In the genomic region with DNA sequence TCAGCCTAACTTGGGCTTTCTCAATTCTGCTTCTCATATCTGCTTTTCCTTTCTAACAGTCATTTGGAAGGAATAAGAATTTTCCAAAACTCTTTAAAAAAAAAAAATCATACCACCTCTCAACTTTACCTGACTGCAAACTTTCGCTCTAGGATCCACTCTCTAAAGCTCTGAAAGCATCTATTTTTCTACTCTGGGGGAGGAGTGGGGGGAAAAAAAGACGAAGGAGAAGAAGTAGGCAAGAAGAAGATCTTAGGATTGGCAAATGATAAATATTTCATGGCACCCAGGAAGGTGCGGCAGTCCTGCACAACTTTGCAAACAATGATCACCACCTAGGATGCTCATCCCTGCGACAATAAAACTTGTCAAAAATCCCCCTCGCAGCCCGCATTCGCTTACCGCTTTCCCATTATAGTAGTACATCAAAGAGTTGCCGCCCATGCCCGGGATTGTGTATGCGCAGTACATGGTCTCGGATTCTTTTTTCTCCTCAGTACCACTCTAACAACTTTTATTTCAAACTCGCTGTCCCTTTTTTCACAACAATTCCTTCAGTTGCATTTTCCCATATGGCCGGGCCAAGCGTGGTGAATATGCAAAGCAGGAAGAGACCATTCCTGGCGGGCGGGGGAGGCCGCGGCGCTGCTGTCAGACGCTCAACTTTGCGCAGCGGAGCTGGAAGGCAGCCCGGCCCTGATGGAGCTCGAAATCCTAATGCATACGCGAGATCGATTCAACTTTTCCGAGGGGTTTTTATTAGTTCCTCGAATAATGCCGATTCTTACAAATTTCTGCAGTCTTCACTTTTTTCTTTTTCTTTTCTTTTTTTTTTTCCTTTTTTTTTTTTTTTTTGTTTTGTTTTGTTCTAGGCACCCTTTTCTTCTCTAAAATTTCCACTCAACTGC, we compare ENCODE assay signal across 1 cellular context.
TF ChIP-seq lines count a peak whose summit lies in the region.

No MANE protein-coding gene starts in this region.

TF ChIP-seq in GM12878, 131 proteins besides CTCF, POLR2A, EP300 and RAD21 (continued from another document and continues in another):
- TF ChIP-seq ZSCAN29 (IDR thresholded peaks at IDR 0.05): no peak
- no peak for TF ChIP-seq CBX3 (IDR thresholded peaks at IDR 0.05; ENCODE audit: borderline replicate concordance, low read depth)
- peak; percentile 96 for TF ChIP-seq KLF5 (IDR thresholded peaks at IDR 0.05; ENCODE audit: partially characterized antibody)
- TF ChIP-seq CHD2 (IDR thresholded peaks at IDR 0.05; ENCODE audit: borderline replicate concordance, low read depth, low read length): no peak
- TF ChIP-seq, protein P1, sequence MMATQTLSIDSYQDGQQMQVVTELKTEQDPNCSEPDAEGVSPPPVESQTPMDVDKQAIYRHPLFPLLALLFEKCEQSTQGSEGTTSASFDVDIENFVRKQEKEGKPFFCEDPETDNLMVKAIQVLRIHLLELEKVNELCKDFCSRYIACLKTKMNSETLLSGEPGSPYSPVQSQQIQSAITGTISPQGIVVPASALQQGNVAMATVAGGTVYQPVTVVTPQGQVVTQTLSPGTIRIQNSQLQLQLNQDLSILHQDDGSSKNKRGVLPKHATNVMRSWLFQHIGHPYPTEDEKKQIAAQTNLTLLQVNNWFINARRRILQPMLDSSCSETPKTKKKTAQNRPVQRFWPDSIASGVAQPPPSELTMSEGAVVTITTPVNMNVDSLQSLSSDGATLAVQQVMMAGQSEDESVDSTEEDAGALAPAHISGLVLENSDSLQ (IDR thresholded peaks at IDR 0.05): peak; percentile 30; the same call in 1 of the 2 replicates
- peak; percentile 88 for TF ChIP-seq TCF7 (IDR thresholded peaks at IDR 0.05; ENCODE audit: borderline replicate concordance)
- TF ChIP-seq SREBF1 (IDR thresholded peaks at IDR 0.05; ENCODE audit: low read length): peak; percentile 72; the same call in 1 of the 2 replicates
- TF ChIP-seq ZNF274 (IDR thresholded peaks at IDR 0.05; ENCODE audit: insufficient read depth, insufficient read length): no peak
- TF ChIP-seq, protein P2, sequence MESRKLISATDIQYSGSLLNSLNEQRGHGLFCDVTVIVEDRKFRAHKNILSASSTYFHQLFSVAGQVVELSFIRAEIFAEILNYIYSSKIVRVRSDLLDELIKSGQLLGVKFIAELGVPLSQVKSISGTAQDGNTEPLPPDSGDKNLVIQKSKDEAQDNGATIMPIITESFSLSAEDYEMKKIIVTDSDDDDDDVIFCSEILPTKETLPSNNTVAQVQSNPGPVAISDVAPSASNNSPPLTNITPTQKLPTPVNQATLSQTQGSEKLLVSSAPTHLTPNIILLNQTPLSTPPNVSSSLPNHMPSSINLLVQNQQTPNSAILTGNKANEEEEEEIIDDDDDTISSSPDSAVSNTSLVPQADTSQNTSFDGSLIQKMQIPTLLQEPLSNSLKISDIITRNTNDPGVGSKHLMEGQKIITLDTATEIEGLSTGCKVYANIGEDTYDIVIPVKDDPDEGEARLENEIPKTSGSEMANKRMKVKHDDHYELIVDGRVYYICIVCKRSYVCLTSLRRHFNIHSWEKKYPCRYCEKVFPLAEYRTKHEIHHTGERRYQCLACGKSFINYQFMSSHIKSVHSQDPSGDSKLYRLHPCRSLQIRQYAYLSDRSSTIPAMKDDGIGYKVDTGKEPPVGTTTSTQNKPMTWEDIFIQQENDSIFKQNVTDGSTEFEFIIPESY (IDR thresholded peaks at IDR 0.05): no peak
- TF ChIP-seq HCFC1 (IDR thresholded peaks at IDR 0.05; ENCODE audit: low read length): 0 out of 2 replicates have a peak, but pooled peaks have one; percentile 33
- TF ChIP-seq CHD1 (IDR thresholded peaks at IDR 0.05; ENCODE audit: low read depth, low read length): peak; percentile 96
- no peak for TF ChIP-seq HDGF (IDR thresholded peaks at IDR 0.05)
- TF ChIP-seq, protein P3, sequence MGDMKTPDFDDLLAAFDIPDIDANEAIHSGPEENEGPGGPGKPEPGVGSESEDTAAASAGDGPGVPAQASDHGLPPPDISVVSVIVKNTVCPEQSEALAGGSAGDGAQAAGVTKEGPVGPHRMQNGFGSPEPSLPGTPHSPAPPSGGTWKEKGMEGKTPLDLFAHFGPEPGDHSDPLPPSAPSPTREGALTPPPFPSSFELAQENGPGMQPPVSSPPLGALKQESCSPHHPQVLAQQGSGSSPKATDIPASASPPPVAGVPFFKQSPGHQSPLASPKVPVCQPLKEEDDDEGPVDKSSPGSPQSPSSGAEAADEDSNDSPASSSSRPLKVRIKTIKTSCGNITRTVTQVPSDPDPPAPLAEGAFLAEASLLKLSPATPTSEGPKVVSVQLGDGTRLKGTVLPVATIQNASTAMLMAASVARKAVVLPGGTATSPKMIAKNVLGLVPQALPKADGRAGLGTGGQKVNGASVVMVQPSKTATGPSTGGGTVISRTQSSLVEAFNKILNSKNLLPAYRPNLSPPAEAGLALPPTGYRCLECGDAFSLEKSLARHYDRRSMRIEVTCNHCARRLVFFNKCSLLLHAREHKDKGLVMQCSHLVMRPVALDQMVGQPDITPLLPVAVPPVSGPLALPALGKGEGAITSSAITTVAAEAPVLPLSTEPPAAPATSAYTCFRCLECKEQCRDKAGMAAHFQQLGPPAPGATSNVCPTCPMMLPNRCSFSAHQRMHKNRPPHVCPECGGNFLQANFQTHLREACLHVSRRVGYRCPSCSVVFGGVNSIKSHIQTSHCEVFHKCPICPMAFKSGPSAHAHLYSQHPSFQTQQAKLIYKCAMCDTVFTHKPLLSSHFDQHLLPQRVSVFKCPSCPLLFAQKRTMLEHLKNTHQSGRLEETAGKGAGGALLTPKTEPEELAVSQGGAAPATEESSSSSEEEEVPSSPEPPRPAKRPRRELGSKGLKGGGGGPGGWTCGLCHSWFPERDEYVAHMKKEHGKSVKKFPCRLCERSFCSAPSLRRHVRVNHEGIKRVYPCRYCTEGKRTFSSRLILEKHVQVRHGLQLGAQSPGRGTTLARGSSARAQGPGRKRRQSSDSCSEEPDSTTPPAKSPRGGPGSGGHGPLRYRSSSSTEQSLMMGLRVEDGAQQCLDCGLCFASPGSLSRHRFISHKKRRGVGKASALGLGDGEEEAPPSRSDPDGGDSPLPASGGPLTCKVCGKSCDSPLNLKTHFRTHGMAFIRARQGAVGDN (IDR thresholded peaks at IDR 0.05): 0 out of 2 replicates have a peak, but pooled peaks have one; percentile 20
- TF ChIP-seq ETV6 (conservative IDR thresholded peaks at IDR 0.05 in 1 of 2, IDR thresholded peaks at IDR 0.05 in 1 of 2; ENCODE audit: borderline replicate concordance in 1 of 2, low read depth in 1 of 2): no peak
- TF ChIP-seq NR2C2 (IDR thresholded peaks at IDR 0.05; ENCODE audit: borderline replicate concordance, control insufficient read depth, insufficient read length, low read depth): no peak
- 0 out of 2 replicates have a peak, but pooled peaks have one; percentile 39 for TF ChIP-seq FOXM1 (IDR thresholded peaks at IDR 0.05; ENCODE audit: low read depth, low read length)
- TF ChIP-seq ZNF384 (IDR thresholded peaks at IDR 0.05; ENCODE audit: borderline replicate concordance, low read depth, low read length): peak; percentile 68
- peak; percentile 100 for TF ChIP-seq POU2F2 (IDR thresholded peaks at IDR 0.05; ENCODE audit: borderline replicate concordance, low read depth, low read length)
- TF ChIP-seq MYC (IDR thresholded peaks at IDR 0.05; ENCODE audit: insufficient read depth, insufficient read length, insufficient replicate concordance, low read length, severe bottlenecking): no peak
- TF ChIP-seq, protein P4, sequence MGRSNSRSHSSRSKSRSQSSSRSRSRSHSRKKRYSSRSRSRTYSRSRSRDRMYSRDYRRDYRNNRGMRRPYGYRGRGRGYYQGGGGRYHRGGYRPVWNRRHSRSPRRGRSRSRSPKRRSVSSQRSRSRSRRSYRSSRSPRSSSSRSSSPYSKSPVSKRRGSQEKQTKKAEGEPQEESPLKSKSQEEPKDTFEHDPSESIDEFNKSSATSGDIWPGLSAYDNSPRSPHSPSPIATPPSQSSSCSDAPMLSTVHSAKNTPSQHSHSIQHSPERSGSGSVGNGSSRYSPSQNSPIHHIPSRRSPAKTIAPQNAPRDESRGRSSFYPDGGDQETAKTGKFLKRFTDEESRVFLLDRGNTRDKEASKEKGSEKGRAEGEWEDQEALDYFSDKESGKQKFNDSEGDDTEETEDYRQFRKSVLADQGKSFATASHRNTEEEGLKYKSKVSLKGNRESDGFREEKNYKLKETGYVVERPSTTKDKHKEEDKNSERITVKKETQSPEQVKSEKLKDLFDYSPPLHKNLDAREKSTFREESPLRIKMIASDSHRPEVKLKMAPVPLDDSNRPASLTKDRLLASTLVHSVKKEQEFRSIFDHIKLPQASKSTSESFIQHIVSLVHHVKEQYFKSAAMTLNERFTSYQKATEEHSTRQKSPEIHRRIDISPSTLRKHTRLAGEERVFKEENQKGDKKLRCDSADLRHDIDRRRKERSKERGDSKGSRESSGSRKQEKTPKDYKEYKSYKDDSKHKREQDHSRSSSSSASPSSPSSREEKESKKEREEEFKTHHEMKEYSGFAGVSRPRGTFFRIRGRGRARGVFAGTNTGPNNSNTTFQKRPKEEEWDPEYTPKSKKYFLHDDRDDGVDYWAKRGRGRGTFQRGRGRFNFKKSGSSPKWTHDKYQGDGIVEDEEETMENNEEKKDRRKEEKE (IDR thresholded peaks at IDR 0.05): peak; percentile 71; the same call in 1 of the 2 replicates
- peak; percentile 55; the same call in 1 of the 2 replicates for TF ChIP-seq MTA2 (IDR thresholded peaks at IDR 0.05; ENCODE audit: low read depth)
- TF ChIP-seq RAD51 (IDR thresholded peaks at IDR 0.05): no peak
- TF ChIP-seq IKZF1 (conservative IDR thresholded peaks at IDR 0.05): peak; percentile 89
- peak; percentile 57; the same call in 1 of the 2 replicates for TF ChIP-seq RB1 (IDR thresholded peaks at IDR 0.05; ENCODE audit: borderline replicate concordance)
- TF ChIP-seq STAT1 (conservative IDR thresholded peaks at IDR 0.05): no peak
- TF ChIP-seq RFX5 (IDR thresholded peaks at IDR 0.05; ENCODE audit: low read depth, low read length): no peak
- TF ChIP-seq SREBF2 (IDR thresholded peaks at IDR 0.05; ENCODE audit: low read length): no peak
- no peak for TF ChIP-seq BRCA1 (IDR thresholded peaks at IDR 0.05; ENCODE audit: low read depth, low read length)
- TF ChIP-seq CEBPB (IDR thresholded peaks at IDR 0.05; ENCODE audit: borderline replicate concordance in 1 of 2, low read depth in 2 of 2, low read length in 2 of 2): no peak
- TF ChIP-seq PML (IDR thresholded peaks at IDR 0.05; ENCODE audit: low read length): peak; percentile 69; the same call in 1 of the 2 replicates
- TF ChIP-seq, protein P5, sequence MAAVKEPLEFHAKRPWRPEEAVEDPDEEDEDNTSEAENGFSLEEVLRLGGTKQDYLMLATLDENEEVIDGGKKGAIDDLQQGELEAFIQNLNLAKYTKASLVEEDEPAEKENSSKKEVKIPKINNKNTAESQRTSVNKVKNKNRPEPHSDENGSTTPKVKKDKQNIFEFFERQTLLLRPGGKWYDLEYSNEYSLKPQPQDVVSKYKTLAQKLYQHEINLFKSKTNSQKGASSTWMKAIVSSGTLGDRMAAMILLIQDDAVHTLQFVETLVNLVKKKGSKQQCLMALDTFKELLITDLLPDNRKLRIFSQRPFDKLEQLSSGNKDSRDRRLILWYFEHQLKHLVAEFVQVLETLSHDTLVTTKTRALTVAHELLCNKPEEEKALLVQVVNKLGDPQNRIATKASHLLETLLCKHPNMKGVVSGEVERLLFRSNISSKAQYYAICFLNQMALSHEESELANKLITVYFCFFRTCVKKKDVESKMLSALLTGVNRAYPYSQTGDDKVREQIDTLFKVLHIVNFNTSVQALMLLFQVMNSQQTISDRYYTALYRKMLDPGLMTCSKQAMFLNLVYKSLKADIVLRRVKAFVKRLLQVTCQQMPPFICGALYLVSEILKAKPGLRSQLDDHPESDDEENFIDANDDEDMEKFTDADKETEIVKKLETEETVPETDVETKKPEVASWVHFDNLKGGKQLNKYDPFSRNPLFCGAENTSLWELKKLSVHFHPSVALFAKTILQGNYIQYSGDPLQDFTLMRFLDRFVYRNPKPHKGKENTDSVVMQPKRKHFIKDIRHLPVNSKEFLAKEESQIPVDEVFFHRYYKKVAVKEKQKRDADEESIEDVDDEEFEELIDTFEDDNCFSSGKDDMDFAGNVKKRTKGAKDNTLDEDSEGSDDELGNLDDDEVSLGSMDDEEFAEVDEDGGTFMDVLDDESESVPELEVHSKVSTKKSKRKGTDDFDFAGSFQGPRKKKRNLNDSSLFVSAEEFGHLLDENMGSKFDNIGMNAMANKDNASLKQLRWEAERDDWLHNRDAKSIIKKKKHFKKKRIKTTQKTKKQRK (IDR thresholded peaks at IDR 0.05; ENCODE audit: low read depth, low read length): no peak
- TF ChIP-seq, protein P6, sequence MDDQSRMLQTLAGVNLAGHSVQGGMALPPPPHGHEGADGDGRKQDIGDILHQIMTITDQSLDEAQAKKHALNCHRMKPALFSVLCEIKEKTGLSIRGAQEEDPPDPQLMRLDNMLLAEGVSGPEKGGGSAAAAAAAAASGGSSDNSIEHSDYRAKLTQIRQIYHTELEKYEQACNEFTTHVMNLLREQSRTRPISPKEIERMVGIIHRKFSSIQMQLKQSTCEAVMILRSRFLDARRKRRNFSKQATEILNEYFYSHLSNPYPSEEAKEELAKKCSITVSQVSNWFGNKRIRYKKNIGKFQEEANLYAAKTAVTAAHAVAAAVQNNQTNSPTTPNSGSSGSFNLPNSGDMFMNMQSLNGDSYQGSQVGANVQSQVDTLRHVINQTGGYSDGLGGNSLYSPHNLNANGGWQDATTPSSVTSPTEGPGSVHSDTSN (IDR thresholded peaks at IDR 0.05; ENCODE audit: insufficient replicate concordance, low read depth, low read length): peak; percentile 38
- TF ChIP-seq RUNX3 (IDR thresholded peaks at IDR 0.05; ENCODE audit: low read length): peak; percentile 55
- no peak for TF ChIP-seq FOXK2 (IDR thresholded peaks at IDR 0.05)
- TF ChIP-seq, protein P7, sequence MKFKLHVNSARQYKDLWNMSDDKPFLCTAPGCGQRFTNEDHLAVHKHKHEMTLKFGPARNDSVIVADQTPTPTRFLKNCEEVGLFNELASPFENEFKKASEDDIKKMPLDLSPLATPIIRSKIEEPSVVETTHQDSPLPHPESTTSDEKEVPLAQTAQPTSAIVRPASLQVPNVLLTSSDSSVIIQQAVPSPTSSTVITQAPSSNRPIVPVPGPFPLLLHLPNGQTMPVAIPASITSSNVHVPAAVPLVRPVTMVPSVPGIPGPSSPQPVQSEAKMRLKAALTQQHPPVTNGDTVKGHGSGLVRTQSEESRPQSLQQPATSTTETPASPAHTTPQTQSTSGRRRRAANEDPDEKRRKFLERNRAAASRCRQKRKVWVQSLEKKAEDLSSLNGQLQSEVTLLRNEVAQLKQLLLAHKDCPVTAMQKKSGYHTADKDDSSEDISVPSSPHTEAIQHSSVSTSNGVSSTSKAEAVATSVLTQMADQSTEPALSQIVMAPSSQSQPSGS (IDR thresholded peaks at IDR 0.05; ENCODE audit: low read length): no peak; the same call in 1 of the 2 replicates
- TF ChIP-seq NFYA (IDR thresholded peaks at IDR 0.05; ENCODE audit: borderline replicate concordance, low read depth, low read length): no peak
- TF ChIP-seq, protein P8, sequence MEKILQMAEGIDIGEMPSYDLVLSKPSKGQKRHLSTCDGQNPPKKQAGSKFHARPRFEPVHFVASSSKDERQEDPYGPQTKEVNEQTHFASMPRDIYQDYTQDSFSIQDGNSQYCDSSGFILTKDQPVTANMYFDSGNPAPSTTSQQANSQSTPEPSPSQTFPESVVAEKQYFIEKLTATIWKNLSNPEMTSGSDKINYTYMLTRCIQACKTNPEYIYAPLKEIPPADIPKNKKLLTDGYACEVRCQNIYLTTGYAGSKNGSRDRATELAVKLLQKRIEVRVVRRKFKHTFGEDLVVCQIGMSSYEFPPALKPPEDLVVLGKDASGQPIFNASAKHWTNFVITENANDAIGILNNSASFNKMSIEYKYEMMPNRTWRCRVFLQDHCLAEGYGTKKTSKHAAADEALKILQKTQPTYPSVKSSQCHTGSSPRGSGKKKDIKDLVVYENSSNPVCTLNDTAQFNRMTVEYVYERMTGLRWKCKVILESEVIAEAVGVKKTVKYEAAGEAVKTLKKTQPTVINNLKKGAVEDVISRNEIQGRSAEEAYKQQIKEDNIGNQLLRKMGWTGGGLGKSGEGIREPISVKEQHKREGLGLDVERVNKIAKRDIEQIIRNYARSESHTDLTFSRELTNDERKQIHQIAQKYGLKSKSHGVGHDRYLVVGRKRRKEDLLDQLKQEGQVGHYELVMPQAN (conservative IDR thresholded peaks at IDR 0.05): peak; percentile 79
- peak; percentile 53 for TF ChIP-seq GATAD2B (conservative IDR thresholded peaks at IDR 0.05; ENCODE audit: low read depth)
